18 cellular contexts compared by ENCODE assay signal in genomic region chr6:127864701-127865100, GRCh38. TPM values are rescaled to one million over a fixed set of nuclear protein-coding genes. Genes with fewer than 3 reads are reported as not detected.
"Had no signal": no experiment of that assay in that cellular context is flagged by ENCODE, and none has a peak within 500 bp of the region (broad histone marks: within the 10 kb centered on the region; RNA-seq: fewer than 3 reads in every experiment).

No MANE protein-coding gene starts in this region.

- H3K4me3 ChIP-seq: coronary artery, left ventricle myocardium inferior, neural progenitor cell, prostate gland, right atrium auricular region, upper lobe of right lung had no signal

- H3K4me1 ChIP-seq: left ventricle myocardium inferior, neural progenitor cell, prostate gland, right atrium auricular region, upper lobe of right lung had no signal

- H3K9me3 Mint-ChIP-seq: activated B cell treated with CpG ODN at 0.5 μM for 24 hours; activated T-helper 1 cell treated with anti-CD3 and anti-CD28 coated beads, Interleukin-12 subunit alpha, Interleukin-12 subunit beta, Interleukin-2, Interleukin-4 antibody, amounts not matched to agents 30 ng/mL and 10 ng/mL and 1 ng/mL, durations not matched to agents 14 hours and 24 hours and 36 hours; neural progenitor cell; stimulated activated memory B cell treated with anti-CD40 and anti-IgM and Interleukin-4, amounts not matched to agents 10 μg/mL and 1 μg/mL and 100 μg/mL, for 72 hours had no signal

- H3K27ac Mint-ChIP-seq: activated B cell treated with CpG ODN at 0.5 μM for 24 hours; activated CD4-positive, alpha-beta T cell treated with anti-CD3 and anti-CD28 coated beads, Interleukin-2, amount 10 ng/mL, durations not matched to agents 24 days and 14 days; activated T-helper 1 cell treated with anti-CD3 and anti-CD28 coated beads, Interleukin-12 subunit alpha, Interleukin-12 subunit beta, Interleukin-2, Interleukin-4 antibody, amounts not matched to agents 30 ng/mL and 10 ng/mL and 1 ng/mL, durations not matched to agents 14 hours and 24 hours and 36 hours; neural progenitor cell; stimulated activated memory B cell treated with anti-CD40 and anti-IgM and Interleukin-4, amounts not matched to agents 10 μg/mL and 1 μg/mL and 100 μg/mL, for 72 hours had no signal

- H3K27ac ChIP-seq: brain microvascular endothelial cell, coronary artery, left ventricle myocardium inferior, neural progenitor cell, prostate gland, right atrium auricular region, upper lobe of right lung had no signal

- H3K4me3 Mint-ChIP-seq: activated B cell treated with CpG ODN at 0.5 μM for 24 hours; activated CD4-positive, alpha-beta T cell treated with anti-CD3 and anti-CD28 coated beads, Interleukin-2, amount 10 ng/mL, durations not matched to agents 24 days and 14 days; activated T-helper 1 cell treated with anti-CD3 and anti-CD28 coated beads, Interleukin-12 subunit alpha, Interleukin-12 subunit beta, Interleukin-2, Interleukin-4 antibody, amounts not matched to agents 30 ng/mL and 10 ng/mL and 1 ng/mL, durations not matched to agents 14 hours and 24 hours and 36 hours; neural progenitor cell; stimulated activated memory B cell treated with anti-CD40 and anti-IgM and Interleukin-4, amounts not matched to agents 10 μg/mL and 1 μg/mL and 100 μg/mL, for 72 hours had no signal

- H3K27me3 Mint-ChIP-seq: activated B cell treated with CpG ODN at 0.5 μM for 24 hours; activated CD4-positive, alpha-beta T cell treated with anti-CD3 and anti-CD28 coated beads, Interleukin-2, amount 10 ng/mL, durations not matched to agents 24 days and 14 days; stimulated activated memory B cell treated with anti-CD40 and anti-IgM and Interleukin-4, amounts not matched to agents 10 μg/mL and 1 μg/mL and 100 μg/mL, for 72 hours had no signal

- H3K9me3 ChIP-seq: left ventricle myocardium inferior, prostate gland, right atrium auricular region, upper lobe of right lung had no signal

- H3K36me3 Mint-ChIP-seq: neural progenitor cell; stimulated activated memory B cell treated with anti-CD40 and anti-IgM and Interleukin-4, amounts not matched to agents 10 μg/mL and 1 μg/mL and 100 μg/mL, for 72 hours had no signal

- H3K27me3 ChIP-seq: brain microvascular endothelial cell, right atrium auricular region, upper lobe of right lung had no signal

- H3K4me1 Mint-ChIP-seq: activated B cell treated with CpG ODN at 0.5 μM for 24 hours; neural progenitor cell; stimulated activated memory B cell treated with anti-CD40 and anti-IgM and Interleukin-4, amounts not matched to agents 10 μg/mL and 1 μg/mL and 100 μg/mL, for 72 hours had no signal

- H2AFZ ChIP-seq: neural progenitor cell had no signal

- H3K4me2 ChIP-seq: neural progenitor cell had no signal

- DNase-seq: activated B cell treated with CpG ODN at 0.5 μM for 24 hours; activated CD4-positive, alpha-beta T cell treated with anti-CD3 and anti-CD28 coated beads, Interleukin-2, amount 10 ng/mL, durations not matched to agents 24 days and 14 days; activated CD8-positive, alpha-beta memory T cell treated with anti-CD3 and anti-CD28 coated beads, Interleukin-2, amount 50 U/mL, for 4 hours; aorta; brain microvascular endothelial cell; kidney; left ventricle myocardium inferior; stimulated activated CD4-positive, alpha-beta T cell treated with anti-CD3 and anti-CD28 coated beads, Interleukin-4, amount 100 ng/mL, for 24 hours; SW 1271; T-helper 9 cell; upper lobe of right lung had no signal

- FAIRE-seq: frontal cortex, kidney had no signal

- H3K36me3 ChIP-seq: brain microvascular endothelial cell, left ventricle myocardium inferior, neural progenitor cell, prostate gland, right atrium auricular region, upper lobe of right lung had no signal

- ATAC-seq: stimulated activated memory B cell treated with anti-CD40 and anti-IgM and Interleukin-4, amounts not matched to agents 10 μg/mL and 1 μg/mL and 100 μg/mL, for 72 hours; upper lobe of right lung had no signal

- H3K9ac ChIP-seq: neural progenitor cell had no signal

RNA-seq across cellular contexts. Expression of gene THEMIS, which starts 36.2 kb away (rescaled TPM):
- total RNA-seq: activated B cell treated with CpG ODN at 0.5 μM for 24 hours had no signal
